In genomic region chr6:39342692-39343460, GRCh38 we compare ENCODE assay signal across 12 cellular contexts. TPM values are rescaled to one million over a fixed set of nuclear protein-coding genes. Genes with fewer than 3 reads are reported as not detected.
DNase-seq lines count a peak whose midpoint lies in the region; ATAC-seq and TF ChIP-seq lines count a peak whose summit lies in the region.
"Had no signal": no experiment of that assay in that cellular context is flagged by ENCODE, and none has a peak within 500 bp of the region (broad histone marks: within the 10 kb centered on the region; RNA-seq: fewer than 3 reads in every experiment).

No MANE protein-coding gene starts in this region.

- no peaks in the 10 kb centered on the region for H3K79me2 ChIP-seq in osteoblast (ENCODE audit: insufficient read depth, low read length)

- peaks cover 7% of the 10 kb centered on the region for H3K27me3 ChIP-seq in osteoblast (ENCODE audit: insufficient read depth, low read length)
- H3K27me3 ChIP-seq: vagina had no signal

- H3K27me3 Mint-ChIP-seq in activated T-cell treated with anti-CD3 and anti-CD28 coated beads, Interleukin-2, amount 50 U/mL, for 4 hours (ENCODE audit: low read depth), result peaks cover 18% of the 10 kb centered on the region

- H2AFZ ChIP-seq in osteoblast (ENCODE audit: low read length), result peak overlapping the region; percentile 35

- no peaks in the 10 kb centered on the region for H3K36me3 Mint-ChIP-seq in activated T-cell treated with anti-CD3 and anti-CD28 coated beads, Interleukin-2, amount 50 U/mL, for 4 hours (ENCODE audit: insufficient read depth)

- H3K4me1 ChIP-seq in osteoblast (ENCODE audit: insufficient read depth, low read length), result no peaks in the 10 kb centered on the region
- H3K4me1 ChIP-seq: vagina had no signal

- no peak overlapping the region for H3K4me3 Mint-ChIP-seq in activated T-cell treated with anti-CD3 and anti-CD28 coated beads, Interleukin-2, amount 50 U/mL, for 4 hours

- TF ChIP-seq CTCF in osteoblast (IDR thresholded peaks at IDR 0.05; ENCODE audit: extremely low read depth, low read depth, low read length), result no peak

- no peaks in the 10 kb centered on the region for H3K9me3 Mint-ChIP-seq in activated T-cell treated with anti-CD3 and anti-CD28 coated beads, Interleukin-2, amount 50 U/mL, for 4 hours

- no peaks in the 10 kb centered on the region for H4K20me1 ChIP-seq in osteoblast (ENCODE audit: insufficient read depth, low read length)

- DNase-seq in RPMI8226 (peak; percentile 12), osteoblast (ENCODE audit: insufficient read length, low spot score, missing footprints) (peak; percentile 45), globus pallidus (ENCODE audit: low spot score) (no peak)
- DNase-seq in activated T-cell treated with anti-CD3 and anti-CD28 coated beads, Interleukin-2, amount 50 U/mL, for 4 hours, result no peak
- DNase-seq: effector memory CD4-positive, alpha-beta T cell had no signal

- ATAC-seq in GM18502 (IDR thresholded peaks at IDR 0.05; ENCODE audit: poor library complexity, unreplicated experiment) (peak; percentile 59), GM21447 (IDR thresholded peaks at IDR 0.05; ENCODE audit: unreplicated experiment) (peak; percentile 68), HG03520 (IDR thresholded peaks at IDR 0.05; ENCODE audit: unreplicated experiment) (no peak)
- ATAC-seq in activated T-cell treated with anti-CD3 and anti-CD28 coated beads, Interleukin-2, amount 50 U/mL, for 4 hours, result no peak

- H3K9me3 ChIP-seq in osteoblast (ENCODE audit: low read depth, low read length), result no peaks in the 10 kb centered on the region
- H3K9me3 ChIP-seq: vagina had no signal

- no peaks in the 10 kb centered on the region for H3K36me3 ChIP-seq in osteoblast (ENCODE audit: insufficient read depth, low read length)
- H3K36me3 ChIP-seq: vagina had no signal

- no peak overlapping the region for H3K4me2 ChIP-seq in osteoblast (ENCODE audit: insufficient read depth, low read length)

- peaks cover 6% of the 10 kb centered on the region for H3K4me1 Mint-ChIP-seq in activated T-cell treated with anti-CD3 and anti-CD28 coated beads, Interleukin-2, amount 50 U/mL, for 4 hours (ENCODE audit: low read depth)

- no peak overlapping the region for H3K4me3 ChIP-seq in osteoblast (ENCODE audit: insufficient read depth, low read length)
- H3K4me3 ChIP-seq: vagina had no signal

- H3K27ac ChIP-seq in osteoblast (ENCODE audit: low read depth, low read length), result no peak overlapping the region
- H3K27ac ChIP-seq: HL-60, vagina had no signal

RNA-seq across cellular contexts. Expression of gene KCNK16, which starts 20.4 kb away (rescaled TPM):
- not detected in 2 replicates for total RNA-seq in osteoblast
- total RNA-seq in activated T-cell treated with anti-CD3 and anti-CD28 coated beads, Interleukin-2, amount 50 U/mL, for 4 hours, result not detected
- total RNA-seq: lung microvascular endothelial cell, renal cortical epithelial cell, vagina had no signal

RNA-seq across cellular contexts. Expression of gene KCNK17, which starts 28.7 kb away (rescaled TPM):
- total RNA-seq in osteoblast, result not detected in 2 replicates
- total RNA-seq in activated T-cell treated with anti-CD3 and anti-CD28 coated beads, Interleukin-2, amount 50 U/mL, for 4 hours, result not detected
- total RNA-seq: lung microvascular endothelial cell, renal cortical epithelial cell, vagina had no signal

Comparison
In these comparisons a context has a peak if more than half of its experiments do, and no peak if none do; other contexts are left out.
1. ATAC-seq: peak in GM18502 (single experiment) and GM21447 (single experiment); none in activated T-cell treated with anti-CD3 and anti-CD28 coated beads, Interleukin-2, amount 50 U/mL, for 4 hours (0 of 2) and HG03520 (single experiment).
2. DNase-seq: peak in RPMI8226 (single experiment) and osteoblast (single experiment); none in globus pallidus (single experiment) and activated T-cell treated with anti-CD3 and anti-CD28 coated beads, Interleukin-2, amount 50 U/mL, for 4 hours (single experiment).